8 cellular contexts compared by ENCODE assay signal in genomic region chr5:76402251-76402879, GRCh38. TPM values are rescaled to one million over a fixed set of nuclear protein-coding genes. Genes with fewer than 3 reads are reported as not detected.
DNase-seq lines count a peak whose midpoint lies in the region; ATAC-seq and TF ChIP-seq lines count a peak whose summit lies in the region.

No MANE protein-coding gene starts in this region.

- no peak overlapping the region for H3K27ac ChIP-seq in fibroblast of lung (ENCODE audit: insufficient read depth, low read length)
- H3K27ac ChIP-seq in ovary = peak overlapping the region in 1 of 2 donors; percentile 86
- H3K27ac ChIP-seq in tibial nerve = peak overlapping the region; percentile 81 to 95 (median 85)

- 1 to 2% (median 2%) methylated on average over 24 of the region's 24 CpGs for WGBS in ovary, 3 donors
- WGBS in tibial nerve, 2 donors = 1 to 2% methylated on average over 24 of the region's 24 CpGs

- H4K20me1 ChIP-seq in fibroblast of lung (ENCODE audit: control insufficient read depth, extremely low read depth, insufficient read depth, low read length) = no peaks in the 10 kb centered on the region

- TF ChIP-seq CTCF in GM12875 (IDR thresholded peaks at IDR 0.05; ENCODE audit: borderline replicate concordance, insufficient read depth, low read depth, low read length) (no peak), fibroblast of lung (conservative IDR thresholded peaks at IDR 0.05 in 1 of 2, IDR thresholded peaks at IDR 0.05 in 1 of 2; ENCODE audit: low read depth in 1 of 2, low read length in 2 of 2) (no peak), ovary (IDR thresholded peaks at IDR 0.05) (no peak), tibial nerve (IDR thresholded peaks at IDR 0.05) (no peak)

- peaks cover 28% of the 10 kb centered on the region for H3K27me3 ChIP-seq in fibroblast of lung (ENCODE audit: control insufficient read depth, insufficient read depth, low read length)
- no peaks in the 10 kb centered on the region for H3K27me3 ChIP-seq in ovary
- peaks cover 0 to 2% of the 10 kb centered on the region in 2 donors for H3K27me3 ChIP-seq in tibial nerve

- peak; percentile 31 for DNase-seq in NCI-H82 treated with DMSO at 0.1 percent for 48 hours (lab: John Stamatoyannopoulos, UW; ENCODE audit: unreplicated experiment)
- peak; percentile 83 for DNase-seq in activated CD8-positive, alpha-beta memory T cell treated with anti-CD3 and anti-CD28 coated beads, Interleukin-2, amount 50 U/mL, for 48 hours
- DNase-seq in fibroblast of lung (ENCODE audit: low read depth in 2 of 2) = peak in 1 of 2 donors; percentile 10
- DNase-seq in ovary = peak; percentile 25 to 43 (median 32)
- DNase-seq in tibial nerve (ENCODE audit: low spot score in 2 of 2) = peak in 1 of 2 donors; percentile 10
- no peak for DNase-seq in AG08396 (ENCODE audit: low spot score)

- H2AFZ ChIP-seq in fibroblast of lung (ENCODE audit: low read length) = no peak overlapping the region

- intact Hi-C loops in ovary (cut with DNase I) = loop anchor here in 2 of 4 donors (5.0 to 10.0 kb wide), 3 partner anchors 142 to 182 kb away; no protein-coding TSS in a partner anchor

- H3K4me3 ChIP-seq in GM12875 (ENCODE audit: low read depth, low read length) (peak overlapping the region; percentile 93), fibroblast of lung (replicated peaks in 1 of 4; ENCODE audit: control extremely low read depth in 1 of 4, insufficient read depth in 1 of 4, low read depth in 3 of 4, low read length in 4 of 4) (peak overlapping the region; percentile 45 to 72 (median 54)), ovary (peak overlapping the region; percentile 46), tibial nerve (peak overlapping the region; percentile 57 to 75 (median 70))

- no peak for TF ChIP-seq POLR2A in ovary (IDR thresholded peaks at IDR 0.05)
- TF ChIP-seq POLR2A in tibial nerve (IDR thresholded peaks at IDR 0.05) = no peak

- peak overlapping the region; percentile 81 for H3K4me2 ChIP-seq in fibroblast of lung (ENCODE audit: extremely low read depth, insufficient read depth, low read length)

- H3K9ac ChIP-seq in fibroblast of lung (ENCODE audit: insufficient read depth, low read length) = no peak overlapping the region

- H3K36me3 ChIP-seq in fibroblast of lung (ENCODE audit: control insufficient read depth, insufficient read depth, low read length) (no peaks in the 10 kb centered on the region), ovary (no peaks in the 10 kb centered on the region), tibial nerve (no peaks in the 10 kb centered on the region)

- H3K9me3 ChIP-seq in fibroblast of lung (ENCODE audit: control insufficient read depth, insufficient read depth, low read depth, low read length) (no peaks in the 10 kb centered on the region), ovary (no peaks in the 10 kb centered on the region), tibial nerve (no peaks in the 10 kb centered on the region)

- H3K79me2 ChIP-seq in fibroblast of lung (ENCODE audit: control insufficient read depth, insufficient read depth, low read length) = no peaks in the 10 kb centered on the region

- H3K4me1 ChIP-seq in fibroblast of lung (ENCODE audit: control insufficient read depth, extremely low read depth, insufficient read depth, low read length) (no peaks in the 10 kb centered on the region), ovary (ENCODE audit: insufficient read depth) (peaks cover 9% of the 10 kb centered on the region), tibial nerve (peaks cover 0 to 41% (median 4%) of the 10 kb centered on the region in 4 donors)

- TF ChIP-seq EP300 in ovary (IDR thresholded peaks at IDR 0.05) (no peak), tibial nerve (IDR thresholded peaks at IDR 0.05) (no peak)

- peak; percentile 35 for ATAC-seq in HG02623 (IDR thresholded peaks at IDR 0.05; ENCODE audit: unreplicated experiment)

RNA-seq across cellular contexts. Expression of gene IQGAP2, which starts 0.7 kb away (rescaled TPM):
- total RNA-seq in fibroblast of lung (7.9 and 8.5 TPM in 2 replicates), ovary (10 to 100 TPM in 6 of 7 donors, 1 to 10 TPM in 1; 9.3 to 27.6 (median 16.3) TPM), tibial nerve (10 to 100 TPM; 42.8 to 58.2 (median 52.3) TPM)
- polyA plus RNA-seq in fibroblast of lung (5.1 and 7.0 TPM in 2 replicates), ovary (10 to 100 TPM in 1 of 2 donors, 1 to 10 TPM in 1; 8.6 to 13.9 TPM)
- polyA plus RNA-seq in fibroblast of lung (2012) = 3.8 and 4.9 TPM in 2 replicates
- not detected in 2 replicates for polyA minus RNA-seq in fibroblast of lung (ENCODE audit: low replicate concordance)
